12 cellular contexts compared by ENCODE assay signal in genomic region chr17:45857977-45858708, GRCh38. TPM values are rescaled to one million over a fixed set of nuclear protein-coding genes. Genes with fewer than 3 reads are reported as not detected.
A peak's percentile ranks its signal among the peaks of the same experiment; 100 is the strongest.
DNase-seq lines count a peak whose midpoint lies in the region; ATAC-seq lines count a peak whose summit lies in the region.
"Had no signal": no experiment of that assay in that cellular context is flagged by ENCODE, and none has a peak within 500 bp of the region (broad histone marks: within the 10 kb centered on the region; RNA-seq: fewer than 3 reads in every experiment).

No MANE protein-coding gene starts in this region.

- H3K9me3 ChIP-seq in right cardiac atrium (ENCODE audit: control insufficient read depth, low read length) (no peaks in the 10 kb centered on the region), T-helper 17 cell (ENCODE audit: control insufficient read depth, low read length, poor library complexity, severe bottlenecking) (no peaks in the 10 kb centered on the region)

- H3K36me3 Mint-ChIP-seq in T-helper 17 cell (ENCODE audit: low read depth), result peaks cover 6% of the 10 kb centered on the region

- no peak overlapping the region for H3K4me3 Mint-ChIP-seq in T-helper 17 cell

- WGBS in right cardiac atrium, result 30% methylated on average over 10 of the region's 10 CpGs

- no peak overlapping the region for H3K27ac ChIP-seq in right cardiac atrium (ENCODE audit: low read length)

- H3K27me3 ChIP-seq in right cardiac atrium (ENCODE audit: control insufficient read depth, insufficient read depth), result no peaks in the 10 kb centered on the region

- ATAC-seq in right cardiac atrium (peak; percentile 14 to 43), left ventricle myocardium superior (no peak), T-helper 17 cell (no peak), HG02970 (IDR thresholded peaks at IDR 0.05; ENCODE audit: low FRiP score, unreplicated experiment) (no peak), HG02610 (IDR thresholded peaks at IDR 0.05; ENCODE audit: unreplicated experiment) (no peak)

- intact Hi-C loops in right cardiac atrium (cut with DNase I) (no loop called here), left ventricle myocardium superior (cut with micrococcal nuclease) (no loop called here)

- DNase-seq in right cardiac atrium (peak in 2 of 3 donors; percentile 37 to 69), left ventricle myocardium superior (no peak), amniotic stem cell (lab: John Stamatoyannopoulos, UW) (peak; percentile 5), islet precursor cell (peak; percentile 93), T-helper 17 cell (no peak), T-helper 9 cell (no peak)
- DNase-seq: activated CD4-positive, CD25-positive, alpha-beta regulatory T cell; erythroblast; MG63 had no signal

- H3K4me1 Mint-ChIP-seq in T-helper 17 cell, result no peaks in the 10 kb centered on the region

- H3K4me1 ChIP-seq in right cardiac atrium (ENCODE audit: control insufficient read depth, insufficient read depth, low read length), result no peaks in the 10 kb centered on the region

- no peak overlapping the region for H3K4me3 ChIP-seq in right cardiac atrium (ENCODE audit: low read length)
- H3K4me3 ChIP-seq: MG63 had no signal

- peaks cover 39% of the 10 kb centered on the region for H3K27me3 Mint-ChIP-seq in T-helper 17 cell

- H3K27ac Mint-ChIP-seq in T-helper 17 cell, result no peak overlapping the region

RNA-seq across cellular contexts. Expression of gene SPPL2C, which starts 13.5 kb away (rescaled TPM):
- total RNA-seq in right cardiac atrium, result not detected
- polyA plus RNA-seq in right cardiac atrium, result not detected
- total RNA-seq in left ventricle myocardium superior, result not detected
- not detected for total RNA-seq in T-helper 17 cell
- polyA plus RNA-seq: BJ had no signal

RNA-seq across cellular contexts. Expression of gene MAPT, which starts 36.2 kb away (rescaled TPM):
- 10 to 100 TPM in 2 of 4 donors, 1 to 10 TPM in 2; 6.9 to 15.1 (median 10.8) TPM for total RNA-seq in right cardiac atrium
- 7.7 TPM for polyA plus RNA-seq in right cardiac atrium
- 42.2 TPM for total RNA-seq in left ventricle myocardium superior
- total RNA-seq in T-helper 17 cell, result 1 to 10 TPM; 1.2 to 2.3 TPM

Comparison
In these comparisons a context has a peak if more than half of its experiments do, and no peak if none do; other contexts are left out.
1. ATAC-seq: peak in right cardiac atrium (2 of 2); none in left ventricle myocardium superior (single experiment), T-helper 17 cell (single experiment), HG02970 (single experiment) and HG02610 (single experiment).
2. DNase-seq: peak in right cardiac atrium (2 of 3), amniotic stem cell (single experiment) and islet precursor cell (single experiment); none in left ventricle myocardium superior (single experiment), T-helper 17 cell (0 of 3) and T-helper 9 cell (single experiment).